In genomic region chr12:121802485-121802842, GRCh38 we compare ENCODE assay signal across 8 cellular contexts. TPM values are rescaled to one million over a fixed set of nuclear protein-coding genes. Genes with fewer than 3 reads are reported as not detected.
DNase-seq lines count a peak whose midpoint lies in the region; ATAC-seq and TF ChIP-seq lines count a peak whose summit lies in the region.
"Had no signal": no experiment of that assay in that cellular context is flagged by ENCODE, and none has a peak within 500 bp of the region (broad histone marks: within the 10 kb centered on the region; RNA-seq: fewer than 3 reads in every experiment).

No MANE protein-coding gene starts in this region.

- ATAC-seq in WTC11 (no peak), HG02981 (IDR thresholded peaks at IDR 0.05; ENCODE audit: unreplicated experiment) (no peak), HG03039 (IDR thresholded peaks at IDR 0.05; ENCODE audit: unreplicated experiment) (no peak), HG02759 (IDR thresholded peaks at IDR 0.05; ENCODE audit: unreplicated experiment) (no peak)

- peaks cover 22% of the 10 kb centered on the region for H4K20me1 ChIP-seq in hepatocyte (ENCODE audit: insufficient read depth, poor library complexity, severe bottlenecking)

- no peaks in the 10 kb centered on the region for H3K9me3 Mint-ChIP-seq in WTC11

- POLR2A ChIA-PET in WTC11 (lab: Charles Lee) = interaction anchor here (0.6 to 11.7 kb wide), 6 partner anchors 7 to 230 kb away, joined by 4 to 161 read pairs (median 10); partner anchors contain the start of genes PSMD9, RHOF and TMEM120B

- intact Hi-C loops in spleen (cut with DNase I; ENCODE audit: low total_unique reads) = no loop called here

- H3K4me3 Mint-ChIP-seq in WTC11 = peak overlapping the region; percentile 79

- no peak for TF ChIP-seq POLR2A in spleen (IDR thresholded peaks at IDR 0.05)

- 0% methylated on average over 1 of the region's 1 CpG for WGBS in hepatocyte (ENCODE audit: low lambda C conversion rate, missing lambda C conversion rate)
- 0% methylated on average over 1 of the region's 1 CpG for WGBS in spleen, 5 donors

- no peaks in the 10 kb centered on the region for H3K36me3 ChIP-seq in hepatocyte (replicated peaks; ENCODE audit: insufficient read depth, low read depth)
- H3K36me3 ChIP-seq in spleen = peaks cover 0 to 34% (median 4%) of the 10 kb centered on the region in 6 donors

- H3K4me2 ChIP-seq in hepatocyte = peak overlapping the region; percentile 96

- H2AFZ ChIP-seq in hepatocyte = no peak overlapping the region

- H3K4me1 Mint-ChIP-seq in WTC11 = peaks cover 47% of the 10 kb centered on the region

- peaks cover 11% of the 10 kb centered on the region for H3K36me3 Mint-ChIP-seq in WTC11

- peak overlapping the region; percentile 100 for H3K27ac Mint-ChIP-seq in WTC11

- CTCF ChIA-PET in WTC11 (lab: Charles Lee) = interaction anchor here (0.8 to 12.5 kb wide), 8 partner anchors 4 to 338 kb away, joined by 3 to 532 read pairs (median 6); partner anchors contain the start of genes PSMD9, RHOF and SETD1B

- DNase-seq in HFF-Myc (ENCODE audit: extremely low read depth, low read depth) (no peak), WTC11 (ENCODE audit: low spot score) (no peak), hepatocyte (ENCODE audit: low spot score) (no peak), spleen (no peak)

- H3K27me3 Mint-ChIP-seq in WTC11 (ENCODE audit: low read depth) = no peaks in the 10 kb centered on the region

- no peaks in the 10 kb centered on the region for H3K9me3 ChIP-seq in hepatocyte (ENCODE audit: low read depth)
- H3K9me3 ChIP-seq in spleen = no peaks in the 10 kb centered on the region

- no peaks in the 10 kb centered on the region for H3K9me2 ChIP-seq in hepatocyte (replicated peaks; ENCODE audit: insufficient read depth)

- H3K4me3 ChIP-seq in HFF-Myc (replicated peaks; ENCODE audit: low read depth, low read length) (peak overlapping the region; percentile 63), hepatocyte (peak overlapping the region; percentile 30), spleen (peak overlapping the region; percentile 66 to 92 (median 72))

- H3K4me1 ChIP-seq in hepatocyte (ENCODE audit: insufficient read depth) (peaks cover 41% of the 10 kb centered on the region), spleen (peaks cover 37 to 71% (median 50%) of the 10 kb centered on the region in 6 donors)

- H3K27ac ChIP-seq in hepatocyte (peak overlapping the region; percentile 100), spleen (peak overlapping the region; percentile 99 to 100 (median 100))

- H3K79me2 ChIP-seq in hepatocyte = peaks cover 75% of the 10 kb centered on the region

- no peaks in the 10 kb centered on the region for H3K27me3 ChIP-seq in hepatocyte
- no peaks in the 10 kb centered on the region for H3K27me3 ChIP-seq in spleen (replicated peaks in 1 of 7)

- TF ChIP-seq CTCF in HFF-Myc (IDR thresholded peaks at IDR 0.05; ENCODE audit: low read depth, low read length, missing control alignments) (no peak), WTC11 (IDR thresholded peaks at IDR 0.05) (no peak), hepatocyte (IDR thresholded peaks at IDR 0.05; ENCODE audit: poor library complexity) (no peak), spleen (IDR thresholded peaks at IDR 0.05 in 8 of 11, conservative IDR thresholded peaks at IDR 0.05 in 3 of 11) (no peak)

TF ChIP-seq in WTC11, 78 proteins besides CTCF, POLR2A, EP300 and RAD21 (continues in another document):
- no peak for TF ChIP-seq PRDM15 (CRISPR knock-in tag; IDR thresholded peaks at IDR 0.05)
- no peak for TF ChIP-seq PRRX2 (CRISPR knock-in tag; IDR thresholded peaks at IDR 0.05)
- TF ChIP-seq MAX (CRISPR knock-in tag; IDR thresholded peaks at IDR 0.05) = no peak
- TF ChIP-seq ATF6 (CRISPR knock-in tag; IDR thresholded peaks at IDR 0.05) = no peak
- no peak for TF ChIP-seq ZNF219 (CRISPR knock-in tag; IDR thresholded peaks at IDR 0.05; ENCODE audit: borderline replicate concordance)
- no peak for TF ChIP-seq ZNF232 (CRISPR knock-in tag; IDR thresholded peaks at IDR 0.05)
- no peak for TF ChIP-seq ZNF671 (CRISPR knock-in tag; IDR thresholded peaks at IDR 0.05)
- TF ChIP-seq GABPB1 (CRISPR knock-in tag; IDR thresholded peaks at IDR 0.05) = no peak
- TF ChIP-seq ZNF512 (CRISPR knock-in tag; IDR thresholded peaks at IDR 0.05; ENCODE audit: borderline replicate concordance) = no peak
- TF ChIP-seq ZNF317 (CRISPR knock-in tag; IDR thresholded peaks at IDR 0.05; ENCODE audit: borderline replicate concordance, low read depth) = no peak
- TF ChIP-seq HMGA2 (CRISPR knock-in tag; IDR thresholded peaks at IDR 0.05) = no peak; the same call in 1 of the 2 replicates
- no peak for TF ChIP-seq CDX4 (CRISPR knock-in tag; IDR thresholded peaks at IDR 0.05; ENCODE audit: borderline replicate concordance)

RNA-seq across cellular contexts. Expression of gene SETD1B, which starts 1.3 kb away (rescaled TPM):
- total RNA-seq in WTC11 (2021) (18.0 to 19.5 TPM (median 18.4 TPM) in 3 replicates), hepatocyte (2.7 and 3.8 TPM in 2 replicates), spleen (10 to 100 TPM; 19.9 to 37.7 (median 31.8) TPM)
- polyA plus RNA-seq in hepatocyte (2.5 and 2.7 TPM in 2 replicates), spleen (10 to 100 TPM in 1 of 3 donors, 1 to 10 TPM in 2; 3.3 to 11.9 (median 5.3) TPM)

RNA-seq across cellular contexts. Expression of gene RHOF, which starts 9.0 kb away (rescaled TPM):
- total RNA-seq in WTC11 (2021) (35.8 to 45.3 TPM (median 36.2 TPM) in 3 replicates), hepatocyte (38.7 and 45.3 TPM in 2 replicates), spleen (10 to 100 TPM; 45.2 to 71.7 (median 54.6) TPM)
- polyA plus RNA-seq in hepatocyte (40.4 and 43.6 TPM in 2 replicates), spleen (10 to 100 TPM; 18.4 to 29.4 (median 20.3) TPM)

RNA-seq across cellular contexts. Expression of gene HPD, which starts 56.2 kb away (rescaled TPM):
- total RNA-seq in WTC11 (2021) = 0.39 to 0.48 TPM (median 0.44 TPM) in 3 replicates
- 35.8 and 39.2 TPM in 2 replicates for total RNA-seq in hepatocyte
- polyA plus RNA-seq in hepatocyte = 9.2 and 20.9 TPM in 2 replicates
- 1 to 10 TPM in 4 of 7 donors, under 1 TPM in 2, not detected in 1; 0.57 to 2.8 (median 1.7) TPM for total RNA-seq in spleen
- 1 to 10 TPM in 1 of 3 donors, under 1 TPM in 2; 0.78 to 1.5 (median 0.86) TPM for polyA plus RNA-seq in spleen
- total RNA-seq: glomerular endothelial cell had no signal
